9 cellular contexts compared by ENCODE assay signal in genomic region chr3:14097616-14098391, GRCh38.
"Had no signal": no experiment of that assay in that cellular context is flagged by ENCODE, and none has a peak within 500 bp of the region (broad histone marks: within the 10 kb centered on the region; RNA-seq: fewer than 3 reads in every experiment).

No MANE protein-coding gene starts in this region.

- DNase-seq: GM23248, GOT3, H7, H9, HCEC 1CT, HFFc6 had no signal

- H3K27ac ChIP-seq: GM23248 had no signal

- H3K9me3 ChIP-seq: HAP-1 had no signal

- ATAC-seq: GM23338, HCT116 had no signal

- H3K4me3 ChIP-seq: GM23248, GM23338, HAP-1 had no signal

- H3K36me3 ChIP-seq: HAP-1 had no signal

- H3K4me1 ChIP-seq: HAP-1 had no signal
